29 cellular contexts compared by ENCODE assay signal in the genomic region with DNA sequence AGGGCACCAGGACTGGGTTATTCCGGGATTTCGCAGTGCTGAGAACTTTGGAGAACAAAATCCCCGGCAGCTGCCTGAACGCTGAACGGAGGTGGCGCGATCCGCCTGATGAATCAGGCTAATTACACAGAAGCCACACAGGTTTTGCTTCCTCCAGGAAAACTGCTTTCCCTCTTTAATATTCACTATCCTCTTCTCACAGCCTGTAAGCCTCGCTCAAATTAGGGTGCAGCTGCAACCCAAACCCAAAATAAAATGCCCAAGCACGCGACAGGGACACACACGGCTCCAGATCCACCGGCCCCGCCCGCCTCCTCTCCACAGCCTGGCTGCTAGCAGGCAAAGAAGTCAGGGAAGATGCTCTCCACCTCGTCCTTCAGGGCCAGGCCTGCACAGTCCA. TPM values are rescaled to one million over a fixed set of nuclear protein-coding genes. Genes with fewer than 3 reads are reported as not detected.
"Had no signal": no experiment of that assay in that cellular context is flagged by ENCODE, and none has a peak within 500 bp of the region (broad histone marks: within the 10 kb centered on the region; RNA-seq: fewer than 3 reads in every experiment).

No MANE protein-coding gene starts in this region.

- H3K27ac ChIP-seq: brain microvascular endothelial cell, epithelial cell of prostate, heart left ventricle, prostate gland, right lobe of liver, spleen, thoracic aorta, upper lobe of right lung had no signal

- H3K9me3 ChIP-seq: heart left ventricle, prostate gland, right lobe of liver, spleen, thoracic aorta, upper lobe of right lung had no signal

- H3K27me3 Mint-ChIP-seq: activated CD4-positive, alpha-beta T cell treated with anti-CD3 and anti-CD28 coated beads, Interleukin-2, amount 10 ng/mL, durations not matched to agents 24 days and 14 days; activated naive CD8-positive, alpha-beta T cell; dendritic cell treated with granulocyte-macrophage colony-stimulating factor and Interleukin-4, amounts not matched to agents 40 ng/mL and 50 ng/mL, for 4 days; naive B cell had no signal

- H3K4me1 Mint-ChIP-seq: activated CD4-positive, alpha-beta T cell treated with anti-CD3 and anti-CD28 coated beads, Interleukin-2, amount 10 ng/mL, durations not matched to agents 24 days and 14 days; naive B cell; stimulated activated naive CD8-positive, alpha-beta T cell treated with anti-CD3 and anti-CD28 coated beads, Interleukin-15, amount 100 ng/mL, for 72 hours had no signal

- H3K36me3 ChIP-seq: brain microvascular endothelial cell, heart left ventricle, prostate gland, right lobe of liver, spleen, thoracic aorta, upper lobe of right lung had no signal

- H3K27me3 ChIP-seq: brain microvascular endothelial cell, right lobe of liver, upper lobe of right lung had no signal

- H3K4me3 Mint-ChIP-seq: activated CD4-positive, alpha-beta T cell treated with anti-CD3 and anti-CD28 coated beads, Interleukin-2, amount 10 ng/mL, durations not matched to agents 24 days and 14 days; activated CD8-positive, alpha-beta T cell treated with anti-CD3 and anti-CD28 coated beads, Interleukin-2, amount 10 ng/mL, durations not matched to agents 7 days and 5 days; activated naive CD8-positive, alpha-beta T cell; dendritic cell treated with granulocyte-macrophage colony-stimulating factor and Interleukin-4, amounts not matched to agents 40 ng/mL and 50 ng/mL, for 4 days; effector memory CD8-positive, alpha-beta T cell; stimulated activated naive CD8-positive, alpha-beta T cell treated with anti-CD3 and anti-CD28 coated beads, Interleukin-15, amount 100 ng/mL, for 72 hours had no signal

- H3K36me3 Mint-ChIP-seq: activated naive CD8-positive, alpha-beta T cell; naive B cell had no signal

- H3K27ac Mint-ChIP-seq: activated CD4-positive, alpha-beta T cell treated with anti-CD3 and anti-CD28 coated beads, Interleukin-2, amount 10 ng/mL, durations not matched to agents 24 days and 14 days; activated CD8-positive, alpha-beta T cell treated with anti-CD3 and anti-CD28 coated beads, Interleukin-2, amount 10 ng/mL, durations not matched to agents 7 days and 5 days; activated naive CD8-positive, alpha-beta T cell; dendritic cell treated with granulocyte-macrophage colony-stimulating factor and Interleukin-4, amounts not matched to agents 40 ng/mL and 50 ng/mL, for 4 days; effector memory CD8-positive, alpha-beta T cell; naive B cell; stimulated activated naive CD8-positive, alpha-beta T cell treated with anti-CD3 and anti-CD28 coated beads, Interleukin-15, amount 100 ng/mL, for 72 hours had no signal

- ATAC-seq: activated CD8-positive, alpha-beta T cell treated with anti-CD3 and anti-CD28 coated beads, Interleukin-2, amount 10 ng/mL, durations not matched to agents 7 days and 5 days; effector memory CD8-positive, alpha-beta T cell; heart left ventricle; left colon; right lobe of liver; stimulated activated naive CD8-positive, alpha-beta T cell treated with anti-CD3 and anti-CD28 coated beads, Interleukin-15, amount 100 ng/mL, for 72 hours; upper lobe of right lung had no signal

- H3K4me3 ChIP-seq: heart left ventricle, prostate gland, right lobe of liver, spleen, thoracic aorta, upper lobe of right lung had no signal

- DNase-seq: activated CD4-positive, alpha-beta T cell treated with anti-CD3 and anti-CD28 coated beads, Interleukin-2, amount 10 ng/mL, durations not matched to agents 24 days and 14 days; activated CD4-positive, CD25-positive, alpha-beta regulatory T cell; activated CD8-positive, alpha-beta memory T cell treated with anti-CD3 and anti-CD28 coated beads, Interleukin-2, amount 50 U/mL, for 4 hours; activated CD8-positive, alpha-beta T cell treated with anti-CD3 and anti-CD28 coated beads, Interleukin-2, amount 10 ng/mL, durations not matched to agents 7 days and 5 days; activated effector memory CD4-positive, alpha-beta T cell treated with anti-CD3 and anti-CD28 coated beads, Interleukin-2, amount 50 U/mL, for 16 hours; activated T-cell treated with anti-CD3 and anti-CD28 coated beads, Interleukin-2, amount 50 U/mL, for 48 hours; amniotic stem cell; brain microvascular endothelial cell; cerebellar nuclear complex; effector memory CD8-positive, alpha-beta T cell; foreskin melanocyte; heart left ventricle; left colon; naive B cell; right lobe of liver; spleen; stimulated activated naive CD8-positive, alpha-beta T cell treated with anti-CD3 and anti-CD28 coated beads, Interleukin-15, amount 100 ng/mL, for 72 hours; SW 1271; upper lobe of right lung had no signal

- H3K9me3 Mint-ChIP-seq: activated CD4-positive, alpha-beta T cell treated with anti-CD3 and anti-CD28 coated beads, Interleukin-2, amount 10 ng/mL, durations not matched to agents 24 days and 14 days; dendritic cell treated with granulocyte-macrophage colony-stimulating factor and Interleukin-4, amounts not matched to agents 40 ng/mL and 50 ng/mL, for 4 days; effector memory CD8-positive, alpha-beta T cell; naive B cell; stimulated activated naive CD8-positive, alpha-beta T cell treated with anti-CD3 and anti-CD28 coated beads, Interleukin-15, amount 100 ng/mL, for 72 hours had no signal

- H3K4me1 ChIP-seq: heart left ventricle, prostate gland, right lobe of liver, spleen, upper lobe of right lung had no signal

RNA-seq across cellular contexts. Expression of gene SOHLH1, which starts 6.0 kb away (rescaled TPM):
- total RNA-seq: activated CD4-positive, alpha-beta T cell treated with anti-CD3 and anti-CD28 coated beads, Interleukin-2, amount 10 ng/mL, durations not matched to agents 24 days and 14 days; activated CD8-positive, alpha-beta T cell treated with anti-CD3 and anti-CD28 coated beads, Interleukin-2, amount 10 ng/mL, durations not matched to agents 7 days and 5 days; fibroblast of lung; heart left ventricle; left colon; lung microvascular endothelial cell; mononuclear cell; omental fat pad; right lobe of liver; spleen; T-helper 2 cell treated with Interferon-gamma antibody and Interleukin-4, amounts not matched to agents 100 ng/mL and 5 ng/mL, for 36 hours; thoracic aorta; upper lobe of right lung had no signal
- polyA plus RNA-seq: fibroblast of lung, heart left ventricle had no signal

RNA-seq across cellular contexts. Expression of gene KCNT1, which starts 8.7 kb away (rescaled TPM):
- total RNA-seq: activated CD4-positive, alpha-beta T cell treated with anti-CD3 and anti-CD28 coated beads, Interleukin-2, amount 10 ng/mL, durations not matched to agents 24 days and 14 days; activated CD8-positive, alpha-beta T cell treated with anti-CD3 and anti-CD28 coated beads, Interleukin-2, amount 10 ng/mL, durations not matched to agents 7 days and 5 days; fibroblast of lung; lung microvascular endothelial cell; right lobe of liver; T-helper 2 cell treated with Interferon-gamma antibody and Interleukin-4, amounts not matched to agents 100 ng/mL and 5 ng/mL, for 36 hours had no signal
- polyA plus RNA-seq: fibroblast of lung had no signal

RNA-seq across cellular contexts. Expression of gene LCN9, which starts 30.2 kb away (rescaled TPM):
- total RNA-seq: activated CD4-positive, alpha-beta T cell treated with anti-CD3 and anti-CD28 coated beads, Interleukin-2, amount 10 ng/mL, durations not matched to agents 24 days and 14 days; activated CD8-positive, alpha-beta T cell treated with anti-CD3 and anti-CD28 coated beads, Interleukin-2, amount 10 ng/mL, durations not matched to agents 7 days and 5 days; fibroblast of lung; heart left ventricle; left colon; lung microvascular endothelial cell; mononuclear cell; prostate gland; right lobe of liver; spleen; T-helper 2 cell treated with Interferon-gamma antibody and Interleukin-4, amounts not matched to agents 100 ng/mL and 5 ng/mL, for 36 hours; thoracic aorta; upper lobe of right lung had no signal
- polyA plus RNA-seq: fibroblast of lung, heart left ventricle, spleen had no signal

RNA-seq across cellular contexts. Expression of gene GLT6D1, which starts 53.9 kb away (rescaled TPM):
- total RNA-seq: activated CD4-positive, alpha-beta T cell treated with anti-CD3 and anti-CD28 coated beads, Interleukin-2, amount 10 ng/mL, durations not matched to agents 24 days and 14 days; activated CD8-positive, alpha-beta T cell treated with anti-CD3 and anti-CD28 coated beads, Interleukin-2, amount 10 ng/mL, durations not matched to agents 7 days and 5 days; fibroblast of lung; heart left ventricle; left colon; lung microvascular endothelial cell; mononuclear cell; omental fat pad; prostate gland; right lobe of liver; spleen; T-helper 2 cell treated with Interferon-gamma antibody and Interleukin-4, amounts not matched to agents 100 ng/mL and 5 ng/mL, for 36 hours; thoracic aorta; upper lobe of right lung had no signal
- polyA plus RNA-seq: fibroblast of lung, heart left ventricle, spleen had no signal
